8 cellular contexts compared by ENCODE assay signal in genomic region chr18:12990662-12990976, GRCh38. TPM values are rescaled to one million over a fixed set of nuclear protein-coding genes. Genes with fewer than 3 reads are reported as not detected.
DNase-seq lines count a peak whose midpoint lies in the region; TF ChIP-seq lines count a peak whose summit lies in the region.

No MANE protein-coding gene starts in this region.

- H3K9me3 Mint-ChIP-seq in activated naive CD4-positive, alpha-beta T cell treated with anti-CD3 and anti-CD28 coated beads, Interleukin-2, amount 50 U/mL, for 24 hours: no peaks in the 10 kb centered on the region
- H3K9me3 Mint-ChIP-seq in progenitor cell of endocrine pancreas (ENCODE audit: low read depth): no peaks in the 10 kb centered on the region

- H3K27ac ChIP-seq in SJSA1: peak overlapping the region; percentile 81

- no peaks in the 10 kb centered on the region for H3K27me3 Mint-ChIP-seq in activated naive CD4-positive, alpha-beta T cell treated with anti-CD3 and anti-CD28 coated beads, Interleukin-2, amount 50 U/mL, for 24 hours
- no peaks in the 10 kb centered on the region for H3K27me3 Mint-ChIP-seq in progenitor cell of endocrine pancreas

- peaks cover 17% of the 10 kb centered on the region for H3K4me1 ChIP-seq in SJSA1 (replicated peaks)

- H3K36me3 ChIP-seq in SJSA1: peaks cover 3% of the 10 kb centered on the region; the same call in 1 of the 2 replicates

- no peak for TF ChIP-seq CTCF in fibroblast of the aortic adventitia (IDR thresholded peaks at IDR 0.05; ENCODE audit: insufficient read depth, low read length)
- TF ChIP-seq CTCF in progenitor cell of endocrine pancreas (IDR thresholded peaks at IDR 0.05; ENCODE audit: unreplicated experiment): no peak

- H3K4me1 Mint-ChIP-seq in activated naive CD4-positive, alpha-beta T cell treated with anti-CD3 and anti-CD28 coated beads, Interleukin-2, amount 50 U/mL, for 24 hours: peaks cover 20% of the 10 kb centered on the region
- peaks cover 23% of the 10 kb centered on the region for H3K4me1 Mint-ChIP-seq in progenitor cell of endocrine pancreas (ENCODE audit: low read depth)

- no peaks in the 10 kb centered on the region for H3K9me3 ChIP-seq in SJSA1 (replicated peaks)

- no peaks in the 10 kb centered on the region for H3K36me3 Mint-ChIP-seq in activated naive CD4-positive, alpha-beta T cell treated with anti-CD3 and anti-CD28 coated beads, Interleukin-2, amount 50 U/mL, for 24 hours
- H3K36me3 Mint-ChIP-seq in progenitor cell of endocrine pancreas (ENCODE audit: insufficient read depth): no peaks in the 10 kb centered on the region

- H3K27ac Mint-ChIP-seq in activated naive CD4-positive, alpha-beta T cell treated with anti-CD3 and anti-CD28 coated beads, Interleukin-2, amount 50 U/mL, for 24 hours: peak overlapping the region; percentile 95
- H3K27ac Mint-ChIP-seq in progenitor cell of endocrine pancreas: peak overlapping the region; percentile 95

- no peaks in the 10 kb centered on the region for H3K27me3 ChIP-seq in SJSA1 (replicated peaks)

- no peak for DNase-seq in activated naive CD4-positive, alpha-beta T cell treated with anti-CD3 and anti-CD28 coated beads, Interleukin-2, amount 50 U/mL, for 16 hours
- DNase-seq in SJSA1 (ENCODE audit: low read depth in 1 of 2, low spot score in 2 of 2): no peak
- DNase-seq in fibroblast of the aortic adventitia (ENCODE audit: low read depth): no peak
- DNase-seq in progenitor cell of endocrine pancreas (ENCODE audit: low spot score, unreplicated experiment): no peak
- DNase-seq in NCI-H1694 (lab: John Stamatoyannopoulos, UW): no peak
- DNase-seq in NCI-H2171 (lab: John Stamatoyannopoulos, UW): no peak
- no peak for DNase-seq in NCI-H2171 treated with DMSO at 0.1 percent for 48 hours (lab: John Stamatoyannopoulos, UW)

- peak overlapping the region; percentile 99 for H3K4me3 Mint-ChIP-seq in activated naive CD4-positive, alpha-beta T cell treated with anti-CD3 and anti-CD28 coated beads, Interleukin-2, amount 50 U/mL, for 24 hours
- H3K4me3 Mint-ChIP-seq in progenitor cell of endocrine pancreas (ENCODE audit: low read depth): peak overlapping the region; percentile 91

- H3K4me3 ChIP-seq in SJSA1 (peak overlapping the region; percentile 80), fibroblast of the aortic adventitia (ENCODE audit: low read depth, low read length) (peak overlapping the region; percentile 72)

RNA-seq across cellular contexts. Expression of gene CEP192, which starts 0.5 kb away (rescaled TPM):
- 35.9 and 37.2 TPM in 2 replicates for total RNA-seq in SJSA1 (2014; rRNA removed; shearing (Covaris generic))
- total RNA-seq in fibroblast of the aortic adventitia (ENCODE audit: low replicate concordance) (27.2 and 38.3 TPM in 2 replicates), progenitor cell of endocrine pancreas (28.4 and 30.9 TPM in 2 replicates)

RNA-seq across cellular contexts. Expression of gene SEH1L, which starts 42.8 kb away (rescaled TPM):
- total RNA-seq in SJSA1 (2014; rRNA removed; shearing (Covaris generic)): 39.5 and 61.2 TPM in 2 replicates
- 52.2 and 68.8 TPM in 2 replicates for total RNA-seq in fibroblast of the aortic adventitia (ENCODE audit: low replicate concordance)
- total RNA-seq in progenitor cell of endocrine pancreas: 43.3 and 44.7 TPM in 2 replicates
